Comparison of ENCODE assay signal across 9 cellular contexts in the genomic region with DNA sequence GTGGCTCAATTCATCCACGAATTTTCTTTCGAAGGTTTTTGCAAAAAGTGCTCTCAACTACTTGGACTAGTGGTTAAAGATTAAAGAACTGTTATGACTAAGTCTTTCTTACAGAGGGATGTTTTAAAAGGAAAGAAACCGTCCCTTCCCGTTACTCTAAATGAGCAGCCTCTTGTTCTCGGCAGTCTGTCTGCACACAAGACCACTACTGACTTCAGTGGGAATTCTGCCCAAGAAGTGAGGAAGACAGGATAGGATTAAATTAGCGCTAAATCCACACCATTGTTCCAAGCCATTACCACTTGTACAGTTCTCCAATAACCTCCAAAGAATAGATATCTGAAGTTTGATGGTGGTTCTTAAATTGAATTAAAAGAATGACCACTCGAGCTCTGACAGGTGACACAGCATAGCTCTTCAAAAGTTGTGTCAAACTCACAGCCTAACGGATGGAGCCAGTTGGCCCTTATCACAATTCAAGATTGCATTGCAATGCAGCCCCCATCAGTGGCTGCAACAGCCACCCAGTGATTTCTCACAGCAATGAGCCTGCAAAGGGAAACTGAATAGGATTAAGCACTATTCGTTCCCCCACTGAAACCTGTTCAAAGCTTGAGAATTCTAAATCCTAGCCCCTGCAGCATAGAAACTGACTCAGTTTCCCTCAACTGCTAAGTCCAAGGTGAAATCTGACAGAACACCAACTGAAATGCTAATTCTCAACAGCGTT. TPM values are rescaled to one million over a fixed set of nuclear protein-coding genes. Genes with fewer than 3 reads are reported as not detected.
DNase-seq lines count a peak whose midpoint lies in the region; ATAC-seq and TF ChIP-seq lines count a peak whose summit lies in the region.
"Had no signal": no experiment of that assay in that cellular context is flagged by ENCODE, and none has a peak within 500 bp of the region (broad histone marks: within the 10 kb centered on the region; RNA-seq: fewer than 3 reads in every experiment).

No MANE protein-coding gene starts in this region.

- no peaks in the 10 kb centered on the region for H3K27me3 ChIP-seq in effector memory CD4-positive, alpha-beta T cell (replicated peaks; ENCODE audit: control insufficient read depth, insufficient read depth, low read length, poor library complexity, severe bottlenecking)

- H3K4me3 Mint-ChIP-seq in osteocyte (ENCODE audit: unreplicated experiment): peak overlapping the region; percentile 82

- peaks cover 10% of the 10 kb centered on the region for H3K36me3 Mint-ChIP-seq in osteocyte (ENCODE audit: unreplicated experiment)

- H3K4me3 ChIP-seq in NB4 (ENCODE audit: low read depth, low read length): peak overlapping the region; percentile 66
- H3K4me3 ChIP-seq in effector memory CD4-positive, alpha-beta T cell (ENCODE audit: insufficient read depth, low read depth, low read length, poor library complexity, severe bottlenecking): peak overlapping the region; percentile 98

- DNase-seq in DMS 273 (lab: John Stamatoyannopoulos, UW; ENCODE audit: unreplicated experiment) (peak; percentile 18), DMS 273 treated with DMSO at 0.1 percent for 48 hours (lab: John Stamatoyannopoulos, UW) (no peak), NB4 (ENCODE audit: low read depth) (peak; percentile 24), osteocyte (ENCODE audit: extremely low spot score, unreplicated experiment) (no peak), COLO829 (ENCODE audit: low spot score) (no peak), DMS79 (lab: John Stamatoyannopoulos, UW) (no peak)
- DNase-seq in effector memory CD4-positive, alpha-beta T cell: no peak

- no peaks in the 10 kb centered on the region for H3K9me3 ChIP-seq in effector memory CD4-positive, alpha-beta T cell (ENCODE audit: control insufficient read depth, low read length)

- TF ChIP-seq CTCF in NB4 (IDR thresholded peaks at IDR 0.05; ENCODE audit: low read depth, low read length) (no peak), osteocyte (IDR thresholded peaks at IDR 0.05) (no peak)

- H3K27ac ChIP-seq in effector memory CD4-positive, alpha-beta T cell (ENCODE audit: insufficient read depth, low read length, poor library complexity, severe bottlenecking): peak overlapping the region; percentile 10
- H3K27ac ChIP-seq: 22Rv1 had no signal

- H3K27me3 Mint-ChIP-seq in osteocyte (ENCODE audit: unreplicated experiment): no peaks in the 10 kb centered on the region

- peak overlapping the region; percentile 88 for H3K27ac Mint-ChIP-seq in osteocyte (ENCODE audit: unreplicated experiment)

- peaks cover 46% of the 10 kb centered on the region for H3K4me1 Mint-ChIP-seq in osteocyte (ENCODE audit: unreplicated experiment)

- no peaks in the 10 kb centered on the region for H3K36me3 ChIP-seq in effector memory CD4-positive, alpha-beta T cell (ENCODE audit: control insufficient read depth, insufficient read depth, low read length)

- no peak for TF ChIP-seq POLR2A in NB4 (IDR thresholded peaks at IDR 0.05; ENCODE audit: extremely low read depth, insufficient read length)

- peaks cover 8% of the 10 kb centered on the region for H3K4me1 ChIP-seq in effector memory CD4-positive, alpha-beta T cell (ENCODE audit: control insufficient read depth, insufficient read depth, low read length, poor library complexity, severe bottlenecking)

- no peak for ATAC-seq in GM21723 (IDR thresholded peaks at IDR 0.05; ENCODE audit: unreplicated experiment)

- H3K9me3 Mint-ChIP-seq in osteocyte (ENCODE audit: unreplicated experiment): peaks cover 11% of the 10 kb centered on the region

RNA-seq across cellular contexts. Expression of a gene that starts 1.8 kb away (rescaled TPM):
- total RNA-seq in osteocyte: 65.3 and 67.5 TPM in 2 replicates

Comparison
In these comparisons a context has a peak if more than half of its experiments do, and no peak if none do; other contexts are left out.
1. DNase-seq: peak in DMS 273 (single experiment) and NB4 (single experiment); none in DMS 273 treated with DMSO at 0.1 percent for 48 hours (single experiment), effector memory CD4-positive, alpha-beta T cell (0 of 3), osteocyte (single experiment), COLO829 (single experiment) and DMS79 (single experiment).